Comparison of ENCODE assay signal across 30 cellular contexts in the genomic region with DNA sequence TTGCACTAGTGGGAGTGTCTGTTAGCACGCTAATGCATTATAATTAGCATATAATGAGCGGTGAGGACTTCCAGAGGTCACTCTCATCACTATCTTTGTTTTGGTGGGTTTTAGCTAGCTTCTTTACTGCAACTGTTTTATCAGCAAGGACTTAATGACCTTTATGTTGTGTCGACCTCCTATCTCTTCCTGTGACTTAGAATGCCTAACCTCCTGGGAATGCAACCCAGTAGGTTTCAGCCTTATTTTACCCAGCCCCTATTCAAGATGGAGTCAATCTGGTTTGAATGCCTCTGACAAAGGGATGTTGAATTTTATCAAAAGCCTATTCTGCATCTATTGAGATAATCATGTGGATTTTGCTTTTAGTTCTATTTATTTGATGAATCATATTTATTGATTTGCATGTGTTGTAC.
"Had no signal": no experiment of that assay in that cellular context is flagged by ENCODE, and none has a peak within 500 bp of the region (broad histone marks: within the 10 kb centered on the region; RNA-seq: fewer than 3 reads in every experiment).

No MANE protein-coding gene starts in this region.

- H3K9ac ChIP-seq: parathyroid adenoma had no signal

- H3K9me3 Mint-ChIP-seq: natural killer cell treated with Interleukin-12 subunit alpha and Interleukin-12 subunit beta and Interleukin-15 and Interleukin-18, amount 100 ng/mL, for 72 hours; type B pancreatic cell had no signal

- H3K4me3 ChIP-seq: ovary, psoas muscle, right lobe of liver, sigmoid colon, stomach, thoracic aorta, thyroid gland, transverse colon, upper lobe of right lung, uterus had no signal

- FAIRE-seq: small intestine had no signal

- H3K36me3 ChIP-seq: ovary, right lobe of liver, sigmoid colon, stomach, thoracic aorta, thyroid gland, transverse colon, upper lobe of right lung, uterus had no signal

- H3K79me2 ChIP-seq: parathyroid adenoma had no signal

- ATAC-seq: naive thymus-derived CD8-positive, alpha-beta T cell; natural killer cell treated with Interleukin-12 subunit alpha and Interleukin-12 subunit beta and Interleukin-15 and Interleukin-18, amount 100 ng/mL, for 72 hours; psoas muscle; right cardiac atrium; right lobe of liver; stimulated activated effector memory CD8-positive, alpha-beta T cell treated with anti-CD3 and anti-CD28 coated beads, Interleukin-12 subunit alpha, Interleukin-12 subunit beta, amount 100 ng/mL, for 72 hours; stimulated activated naive B cell treated with anti-CD40 and anti-IgM and Interleukin-4, amounts not matched to agents 10 μg/mL and 1 μg/mL and 100 μg/mL, for 72 hours; upper lobe of right lung had no signal

- H3K36me3 Mint-ChIP-seq: stimulated activated effector memory CD8-positive, alpha-beta T cell treated with anti-CD3 and anti-CD28 coated beads, Interleukin-12 subunit alpha, Interleukin-12 subunit beta, amount 100 ng/mL, for 72 hours; type B pancreatic cell had no signal

- H3K27me3 ChIP-seq: ovary, right lobe of liver had no signal

- H3K27ac ChIP-seq: ovary, parathyroid adenoma, psoas muscle, right lobe of liver, sigmoid colon, stomach, thoracic aorta, thyroid gland, transverse colon, upper lobe of right lung, uterus had no signal

- H3K27me3 Mint-ChIP-seq: progenitor cell of endocrine pancreas had no signal

- H2AFZ ChIP-seq: parathyroid adenoma had no signal

- DNase-seq: naive B cell; naive thymus-derived CD8-positive, alpha-beta T cell; nephron progenitor cell; occipital lobe; ovary; posterior cingulate gyrus; psoas muscle; right cardiac atrium; right lobe of liver; sigmoid colon; small intestine; stimulated activated CD4-positive, alpha-beta T cell treated with anti-CD3 and anti-CD28 coated beads, Interleukin-15, amount 100 ng/mL, for 24 hours; stimulated activated CD4-positive, alpha-beta T cell treated with anti-CD3 and anti-CD28 coated beads, Interleukin-2, amount 100 ng/mL, for 24 hours; stimulated activated CD4-positive, alpha-beta T cell treated with anti-CD3 and anti-CD28 coated beads, Interleukin-2, amount 100 ng/mL, for 48 hours; stimulated activated CD4-positive, alpha-beta T cell treated with anti-CD3 and anti-CD28 coated beads, Interleukin-4, amount 100 ng/mL, for 24 hours; stimulated activated naive B cell treated with anti-CD40 and anti-IgM and Interleukin-4, amounts not matched to agents 10 μg/mL and 1 μg/mL and 100 μg/mL, for 72 hours; stimulated activated naive CD4-positive, alpha-beta T cell treated with Interleukin-2 at 50 U/mL for 16 hours; stomach; thyroid gland; transverse colon; upper lobe of right lung; uterus had no signal

- H3K27ac Mint-ChIP-seq: naive B cell; naive thymus-derived CD8-positive, alpha-beta T cell; natural killer cell treated with Interleukin-12 subunit alpha and Interleukin-12 subunit beta and Interleukin-15 and Interleukin-18, amount 100 ng/mL, for 72 hours; nephron progenitor cell; progenitor cell of endocrine pancreas; stimulated activated effector memory CD8-positive, alpha-beta T cell treated with anti-CD3 and anti-CD28 coated beads, Interleukin-12 subunit alpha, Interleukin-12 subunit beta, amount 100 ng/mL, for 72 hours; stimulated activated naive B cell treated with anti-CD40 and anti-IgM and Interleukin-4, amounts not matched to agents 10 μg/mL and 1 μg/mL and 100 μg/mL, for 72 hours; stimulated activated naive CD8-positive, alpha-beta T cell treated with anti-CD3 and anti-CD28 coated beads, Interleukin-15, Interleukin-2, amounts not matched to agents 100 ng/mL and 50 ng/mL, for 24 hours; type B pancreatic cell had no signal

- H3K4me1 Mint-ChIP-seq: naive B cell; naive thymus-derived CD8-positive, alpha-beta T cell; nephron progenitor cell; neural crest cell; stimulated activated naive B cell treated with anti-CD40 and anti-IgM and Interleukin-4, amounts not matched to agents 10 μg/mL and 1 μg/mL and 100 μg/mL, for 72 hours had no signal

- H3K9me3 ChIP-seq: ovary, psoas muscle, thyroid gland, transverse colon, upper lobe of right lung had no signal

- H3K4me1 ChIP-seq: parathyroid adenoma, psoas muscle, right lobe of liver, sigmoid colon, stomach, thyroid gland, transverse colon, upper lobe of right lung, uterus had no signal

- H3K4me3 Mint-ChIP-seq: naive B cell; naive thymus-derived CD8-positive, alpha-beta T cell; natural killer cell treated with Interleukin-12 subunit alpha and Interleukin-12 subunit beta and Interleukin-15 and Interleukin-18, amount 100 ng/mL, for 72 hours; nephron progenitor cell; neural crest cell; stimulated activated effector memory CD8-positive, alpha-beta T cell treated with anti-CD3 and anti-CD28 coated beads, Interleukin-12 subunit alpha, Interleukin-12 subunit beta, amount 100 ng/mL, for 72 hours; stimulated activated naive B cell treated with anti-CD40 and anti-IgM and Interleukin-4, amounts not matched to agents 10 μg/mL and 1 μg/mL and 100 μg/mL, for 72 hours; stimulated activated naive CD8-positive, alpha-beta T cell treated with anti-CD3 and anti-CD28 coated beads, Interleukin-15, Interleukin-2, amounts not matched to agents 100 ng/mL and 50 ng/mL, for 24 hours; type B pancreatic cell had no signal
